ENCODE assay signal across 8 cellular contexts in genomic region chr18:50099725-50100414, GRCh38.
DNase-seq lines count a peak whose midpoint lies in the region; ATAC-seq and TF ChIP-seq lines count a peak whose summit lies in the region.

No MANE protein-coding gene starts in this region.

- H3K27me3 ChIP-seq in brain microvascular endothelial cell (replicated peaks): no peaks in the 10 kb centered on the region

- ATAC-seq in GM18502 (IDR thresholded peaks at IDR 0.05; ENCODE audit: poor library complexity, unreplicated experiment): peak; percentile 82

- H3K27ac ChIP-seq in brain microvascular endothelial cell: no peak overlapping the region

- H3K36me3 ChIP-seq in brain microvascular endothelial cell (replicated peaks): no peaks in the 10 kb centered on the region

- no peak for TF ChIP-seq CTCF in brain microvascular endothelial cell (IDR thresholded peaks at IDR 0.05; ENCODE audit: low read depth, low read length, missing control alignments)

- DNase-seq in H4 (ENCODE audit: low spot score): peak; percentile 53
- DNase-seq in NCI-H2196 (lab: John Stamatoyannopoulos, UW; ENCODE audit: unreplicated experiment): peak; percentile 54
- DNase-seq in middle frontal gyrus (ENCODE audit: extremely low spot score, low spot score): peak; percentile 24
- DNase-seq in cerebellum (ENCODE audit: low spot score): no peak
- no peak for DNase-seq in HK-2 (ENCODE audit: unreplicated experiment)
- DNase-seq in brain microvascular endothelial cell: no peak
- no peak for DNase-seq in NOMO-1 treated with DMSO at 0.1 percent for 48 hours (lab: John Stamatoyannopoulos, UW; ENCODE audit: unreplicated experiment)

- no peak overlapping the region for H3K4me3 ChIP-seq in brain microvascular endothelial cell (ENCODE audit: low read depth, low read length)

- in situ Hi-C loops in brain microvascular endothelial cell (cut with HindIII; ENCODE audit: low pct_ligation_motif_present, low sequenced_read_pairs): no loop called here

Comparison
In these comparisons a context has a peak if more than half of its experiments do, and no peak if none do; other contexts are left out.
1. DNase-seq: peak in H4 (single experiment), NCI-H2196 (single experiment) and middle frontal gyrus (single experiment); none in cerebellum (single experiment), HK-2 (single experiment), brain microvascular endothelial cell (single experiment) and NOMO-1 treated with DMSO at 0.1 percent for 48 hours (single experiment).